11 cellular contexts compared by ENCODE assay signal in genomic region chr17:75808549-75808904, GRCh38. TPM values are rescaled to one million over a fixed set of nuclear protein-coding genes. Genes with fewer than 3 reads are reported as not detected.
DNase-seq lines count a peak whose midpoint lies in the region; TF ChIP-seq lines count a peak whose summit lies in the region.
"Had no signal": no experiment of that assay in that cellular context is flagged by ENCODE, and none has a peak within 500 bp of the region (broad histone marks: within the 10 kb centered on the region; RNA-seq: fewer than 3 reads in every experiment).

No MANE protein-coding gene starts in this region.

- no peaks in the 10 kb centered on the region for H3K9me3 Mint-ChIP-seq in glutamatergic neuron (ENCODE audit: unreplicated experiment)

- no peak for TF ChIP-seq EP300 in sigmoid colon (IDR thresholded peaks at IDR 0.05)

- no peak for TF ChIP-seq POLR2A in sigmoid colon (IDR thresholded peaks at IDR 0.05)

- no peaks in the 10 kb centered on the region for H3K36me3 Mint-ChIP-seq in glutamatergic neuron (ENCODE audit: unreplicated experiment)

- peak overlapping the region; percentile 68 for H3K4me3 Mint-ChIP-seq in glutamatergic neuron (ENCODE audit: unreplicated experiment)
- H3K4me3 Mint-ChIP-seq: CD14-positive monocyte had no signal

- H3K9me3 ChIP-seq in BE2C (no peaks in the 10 kb centered on the region), sigmoid colon (no peaks in the 10 kb centered on the region)

- CTCF ChIA-PET in RWPE1 (lab: Yijun Ruan, JAX): interaction anchor here (0.6 kb wide), 1 partner anchor 23 kb away, joined by 3 read pairs; no protein-coding TSS in a partner anchor

- H3K27me3 ChIP-seq in BE2C (no peaks in the 10 kb centered on the region), sigmoid colon (no peaks in the 10 kb centered on the region)

- H3K27ac ChIP-seq in RWPE1: peak overlapping the region; percentile 94
- peak overlapping the region; percentile 33 to 74 (median 48) for H3K27ac ChIP-seq in sigmoid colon
- H3K27ac ChIP-seq: VCaP had no signal

- 84 to 86% methylated on average over 4 of the region's 4 CpGs for WGBS in sigmoid colon, 2 donors

- peak overlapping the region; percentile 94 for H3K27ac Mint-ChIP-seq in glutamatergic neuron (ENCODE audit: unreplicated experiment)

- peaks cover 39% of the 10 kb centered on the region for H3K36me3 ChIP-seq in BE2C
- peaks cover 12 to 42% (median 24%) of the 10 kb centered on the region in 4 donors for H3K36me3 ChIP-seq in sigmoid colon

- no peaks in the 10 kb centered on the region for H3K27me3 Mint-ChIP-seq in glutamatergic neuron (ENCODE audit: unreplicated experiment)

- intact Hi-C loops in sigmoid colon (cut with DNase I): no loop called here

- DNase-seq in BE2C (no peak), RWPE1 (ENCODE audit: low spot score) (no peak), glutamatergic neuron (no peak), sigmoid colon (no peak), GM10266 (ENCODE audit: extremely low spot score) (no peak), GF-D8 (lab: John Stamatoyannopoulos, UW) (no peak), anterior cingulate cortex (lab: John Stamatoyannopoulos, UW) (no peak), HuH-7 (ENCODE audit: low spot score) (no peak)
- DNase-seq: activated effector memory CD4-positive, alpha-beta T cell treated with anti-CD3 and anti-CD28 coated beads, Interleukin-2, amount 50 U/mL, for 16 hours had no signal

- H3K4me3 ChIP-seq in BE2C (ENCODE audit: low read depth, low read length) (peak overlapping the region; percentile 17; the same call in 1 of the 2 replicates), sigmoid colon (no peak overlapping the region)

- TF ChIP-seq CTCF in BE2C (IDR thresholded peaks at IDR 0.05; ENCODE audit: low read depth, low read length) (no peak), RWPE1 (conservative IDR thresholded peaks at IDR 0.05; ENCODE audit: low read depth) (no peak), glutamatergic neuron (IDR thresholded peaks at IDR 0.05; ENCODE audit: partially characterized antibody, unreplicated experiment) (no peak), sigmoid colon (IDR thresholded peaks at IDR 0.05) (no peak), GM10266 (IDR thresholded peaks at IDR 0.05; ENCODE audit: control insufficient read depth, insufficient read depth, low read depth, missing control alignments) (no peak)

- H3K4me1 ChIP-seq in BE2C (peaks cover 26% of the 10 kb centered on the region), sigmoid colon (peaks cover 0 to 10% (median 0%) of the 10 kb centered on the region in 4 donors)

- POLR2A ChIA-PET in RWPE1 (lab: Yijun Ruan, JAX; ENCODE audit: low non-redundant PET): interaction anchor here (1.4 kb wide), 1 partner anchor 23 kb away, joined by 5 read pairs; no protein-coding TSS in a partner anchor

- peaks cover 21% of the 10 kb centered on the region for H3K4me1 Mint-ChIP-seq in glutamatergic neuron (ENCODE audit: low read depth, unreplicated experiment)
- H3K4me1 Mint-ChIP-seq: CD14-positive monocyte had no signal

RNA-seq across cellular contexts. Expression of gene UNK, which starts 23.9 kb away (rescaled TPM):
- polyA plus RNA-seq in BE2C (2012; ENCODE audit: insufficient read depth, insufficient read length, low read depth): 27.3 TPM
- total RNA-seq in glutamatergic neuron (ENCODE audit: unreplicated experiment) (65.5 TPM), sigmoid colon (10 to 100 TPM; 18.9 to 29.6 (median 26.4) TPM)
- polyA plus RNA-seq in sigmoid colon: 10 to 100 TPM; 12.7 to 24.4 (median 16.8) TPM

RNA-seq across cellular contexts. Expression of gene UNC13D, which starts 35.7 kb away (rescaled TPM):
- 23.0 TPM for polyA plus RNA-seq in BE2C (2012; ENCODE audit: insufficient read depth, insufficient read length, low read depth)
- total RNA-seq in glutamatergic neuron (ENCODE audit: unreplicated experiment) (2.4 TPM), sigmoid colon (10 to 100 TPM in 2 of 4 donors, 1 to 10 TPM in 2; 4.3 to 11.4 (median 9.6) TPM)
- 10 to 100 TPM in 2 of 3 donors, 1 to 10 TPM in 1; 6.0 to 61.9 (median 17.1) TPM for polyA plus RNA-seq in sigmoid colon

RNA-seq across cellular contexts. Expression of gene GALK1, which starts 43.5 kb away (rescaled TPM):
- polyA plus RNA-seq in BE2C (2012; ENCODE audit: insufficient read depth, insufficient read length, low read depth): 20.7 TPM
- total RNA-seq in glutamatergic neuron (ENCODE audit: unreplicated experiment) (18.2 TPM), sigmoid colon (10 to 100 TPM; 17.2 to 24.6 (median 20.3) TPM)
- 10 to 100 TPM; 14.3 to 28.2 (median 14.4) TPM for polyA plus RNA-seq in sigmoid colon

RNA-seq across cellular contexts. Expression of gene WBP2, which starts 46.6 kb away (rescaled TPM):
- polyA plus RNA-seq in BE2C (2012; ENCODE audit: insufficient read depth, insufficient read length, low read depth): 228 TPM
- 111 TPM for total RNA-seq in glutamatergic neuron (ENCODE audit: unreplicated experiment)
- total RNA-seq in sigmoid colon: 10 to 100 TPM; 44.2 to 73.1 (median 56.9) TPM
- 100 to 1,000 TPM in 1 of 3 donors, 10 to 100 TPM in 2; 87.1 to 110 (median 91.3) TPM for polyA plus RNA-seq in sigmoid colon
